ENCODE assay signal across 26 cellular contexts in the genomic region with DNA sequence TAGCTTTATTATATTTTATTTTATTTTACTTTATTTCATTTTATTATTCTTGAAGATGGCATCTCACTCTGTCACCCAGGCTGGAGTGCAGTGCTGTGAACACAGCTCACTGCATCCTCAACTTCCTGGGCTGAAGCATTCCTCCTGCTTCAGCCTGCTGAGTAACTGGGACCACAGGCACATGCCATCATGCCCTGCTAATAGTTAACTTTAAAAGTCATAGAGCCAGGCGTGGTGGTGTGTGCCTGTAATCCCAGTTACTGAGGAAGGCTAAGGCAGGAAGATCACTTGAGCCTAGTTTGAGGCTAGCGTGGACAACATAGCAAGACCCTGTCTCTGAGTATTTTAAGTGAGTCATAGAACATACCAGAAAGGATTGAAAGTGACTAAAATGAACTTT. TPM values are rescaled to one million over a fixed set of nuclear protein-coding genes. Genes with fewer than 3 reads are reported as not detected.
DNase-seq lines count a peak whose midpoint lies in the region; ATAC-seq, FAIRE-seq and TF ChIP-seq lines count a peak whose summit lies in the region.
"Had no signal": no experiment of that assay in that cellular context is flagged by ENCODE, and none has a peak within 500 bp of the region (broad histone marks: within the 10 kb centered on the region; RNA-seq: fewer than 3 reads in every experiment).

No MANE protein-coding gene starts in this region.

- H2AFZ ChIP-seq in GM23248 = no peak overlapping the region
- H2AFZ ChIP-seq: parathyroid adenoma had no signal

- in situ Hi-C loops in GM23248 (cut with MboI) = no loop called here

- no peak overlapping the region for H3K9ac ChIP-seq in GM23248
- H3K9ac ChIP-seq: KMS-11, parathyroid adenoma had no signal

- no peak overlapping the region for H3K27ac ChIP-seq in A549
- no peak overlapping the region for H3K27ac ChIP-seq in GM23248
- H3K27ac ChIP-seq: body of pancreas, KMS-11, parathyroid adenoma had no signal

- TF ChIP-seq POLR2A in A549 (IDR thresholded peaks at IDR 0.05; ENCODE audit: low read length) = no peak

- TF ChIP-seq CTCF in A549 (IDR thresholded peaks at IDR 0.05) = no peak

- POLR2A ChIA-PET in A549 (lab: Yijun Ruan, JAX) = no interaction called here

- no peak for TF ChIP-seq RAD21 in A549 (conservative IDR thresholded peaks at IDR 0.05 in 1 of 2, IDR thresholded peaks at IDR 0.05 in 1 of 2)

- H3K4me3 ChIP-seq in A549 (no peak overlapping the region), GM23248 (no peak overlapping the region)
- H3K4me3 ChIP-seq: body of pancreas had no signal

- H3F3A ChIP-seq in GM23248 (ENCODE audit: insufficient read depth) = no peaks in the 10 kb centered on the region

- ATAC-seq in A549 = peak; percentile 39 to 64; a peak in 3 of 6 replicates
- no peak for ATAC-seq in GM21526 (IDR thresholded peaks at IDR 0.05; ENCODE audit: low FRiP score, unreplicated experiment)
- ATAC-seq: activated CD4-positive, CD25-positive, alpha-beta regulatory T cell treated with anti-CD3 and anti-CD28 coated beads, Interleukin-2, amount 50 U/mL, for 24 hours; activated CD8-positive, alpha-beta T cell treated with anti-CD3 and anti-CD28 coated beads, Interleukin-2, amount 10 ng/mL, durations not matched to agents 7 days and 5 days; activated T-cell treated with anti-CD3 and anti-CD28 coated beads, Interleukin-2, amount 50 U/mL, for 4 hours; body of pancreas; stimulated activated effector memory CD8-positive, alpha-beta T cell treated with anti-CD3 and anti-CD28 coated beads, Interleukin-12 subunit alpha, Interleukin-12 subunit beta, amount 100 ng/mL, for 72 hours had no signal

- FAIRE-seq in A549 (lab: Jason Lieb, UNC) = no peak
- FAIRE-seq: colon, H54, kidney had no signal

- no peaks in the 10 kb centered on the region for H3K79me2 ChIP-seq in GM23248 (ENCODE audit: insufficient read depth)

- WGBS in A549 (ENCODE audit: missing lambda C conversion rate) = 67% methylated on average over 2 of the region's 2 CpGs
- WGBS in GM23248 (ENCODE audit: low coverage in 1 of 2, low lambda C conversion rate in 2 of 2, missing lambda C conversion rate in 2 of 2), 2 experiments = 94% methylated on average over 2 of the region's 2 CpGs

- H3K4me1 ChIP-seq in A549 (peaks cover 17% of the 10 kb centered on the region), GM23248 (ENCODE audit: insufficient read depth) (no peaks in the 10 kb centered on the region)
- H3K4me1 ChIP-seq: body of pancreas had no signal

- CTCF ChIA-PET in A549 (lab: Yijun Ruan, JAX) = interaction anchor here (0.5 to 3.2 kb wide), 4 partner anchors 20 to 188 kb away, joined by 3 to 12 read pairs (median 3); no protein-coding TSS in a partner anchor

- no peaks in the 10 kb centered on the region for H4K20me1 ChIP-seq in GM23248 (ENCODE audit: insufficient read depth)

- H3K9me2 ChIP-seq in GM23248 (ENCODE audit: insufficient read depth) = no peaks in the 10 kb centered on the region

- no peaks in the 10 kb centered on the region for H3K36me3 ChIP-seq in GM23248 (ENCODE audit: low read depth)

- no peak overlapping the region for H3K4me2 ChIP-seq in A549
- H3K4me2 ChIP-seq in GM23248 (ENCODE audit: unreplicated experiment) = no peak overlapping the region
- H3K4me2 ChIP-seq: KMS-11 had no signal

- no peaks in the 10 kb centered on the region for H3K27me3 ChIP-seq in GM23248 (replicated peaks; ENCODE audit: insufficient read depth)
- H3K27me3 ChIP-seq: body of pancreas had no signal

- H3K9me3 ChIP-seq in A549 (no peaks in the 10 kb centered on the region), GM23248 (ENCODE audit: low read depth) (no peaks in the 10 kb centered on the region)
- H3K9me3 ChIP-seq: body of pancreas had no signal

- DNase-seq in A549 (ENCODE audit: low read depth in 1 of 2, low spot score in 1 of 2) (peak in 1 of 2 experiments; percentile 29), GM23248 (peak; percentile 59), amniotic epithelial cell (ENCODE audit: low read depth) (peak; percentile 26), islet precursor cell (peak; percentile 57), DMS79 (lab: John Stamatoyannopoulos, UW) (no peak), COR-L47 (lab: John Stamatoyannopoulos, UW) (no peak)
- DNase-seq in activated CD4-positive, alpha-beta T cell treated with anti-CD3 and anti-CD28 coated beads, Interleukin-2, amount 50 U/mL, for 1 hour = no peak
- DNase-seq: activated CD8-positive, alpha-beta T cell treated with anti-CD3 and anti-CD28 coated beads, Interleukin-2, amount 10 ng/mL, durations not matched to agents 7 days and 5 days; activated naive CD4-positive, alpha-beta T cell treated with anti-CD3 and anti-CD28 coated beads, Interleukin-2, amount 50 U/mL, for 16 hours; activated T-cell treated with anti-CD3 and anti-CD28 coated beads, Interleukin-2, amount 50 U/mL, for 4 hours; body of pancreas; C1 segment of cervical spinal cord; hypothalamus; kidney; NCI-H1092 treated with DMSO at 0.1 percent for 48 hours; NCI-H2081 treated with DMSO at 0.1 percent for 48 hours; NCI-H510A; T1000 had no signal

- no peak for TF ChIP-seq EP300 in A549 (IDR thresholded peaks at IDR 0.05)

TF ChIP-seq in A549, 52 proteins besides CTCF, POLR2A, EP300 and RAD21:
- TF ChIP-seq FOSL2 (IDR thresholded peaks at IDR 0.05) = no peak
- TF ChIP-seq FOSL2 (CRISPR knock-in tag; IDR thresholded peaks at IDR 0.05) = peak; percentile 26; the same call in 1 of the 2 replicates
- no peak for TF ChIP-seq KDM5A (IDR thresholded peaks at IDR 0.05)

RNA-seq across cellular contexts. Expression of gene ESRP2, which starts 38.7 kb away (rescaled TPM):
- polyA plus RNA-seq in A549 (2011; rRNA removed) = 0.04 and 0.08 TPM in 2 replicates
- polyA plus RNA-seq in A549 (2012; cell fraction: cytosol; rRNA removed) = 0.05 and 0.08 TPM in 2 replicates
- polyA plus RNA-seq in A549 (2012; cell fraction: nucleus; rRNA removed) = 0.26 and 0.32 TPM in 2 replicates
- polyA plus RNA-seq in A549 (2017; fragmentation: RNase III; extraction: RNeasy Plus Mini Kit Qiagen cat#74134 plus additional on column Dnase treatment) = 0.07 to 0.10 TPM (median 0.09 TPM) in 3 replicates
- polyA minus RNA-seq in A549 (2011; rRNA and poly(A)+ RNA removed) = 0.19 and 0.33 TPM in 2 replicates
- total RNA-seq in GM23248 (2014; rRNA removed; shearing (Covaris generic)) = 0.32 TPM in 1 of 2 replicates, not detected in the other
- 0.34 TPM in 1 of 2 replicates, not detected in the other for polyA plus RNA-seq in GM23248 (2016; fragmentation: Nextera tagmentation; extraction: Ambion mirVana)
- total RNA-seq: temporal lobe had no signal

RNA-seq across cellular contexts. Expression of gene PLA2G15, which starts 47.9 kb away (rescaled TPM):
- polyA plus RNA-seq in A549 (2011; rRNA removed) = 4.8 and 5.7 TPM in 2 replicates
- 6.9 and 8.6 TPM in 2 replicates for polyA plus RNA-seq in A549 (2012; cell fraction: cytosol; rRNA removed)
- polyA plus RNA-seq in A549 (2012; cell fraction: nucleus; rRNA removed) = 17.3 and 18.5 TPM in 2 replicates
- polyA plus RNA-seq in A549 (2017; fragmentation: RNase III; extraction: RNeasy Plus Mini Kit Qiagen cat#74134 plus additional on column Dnase treatment) = 7.5 to 8.7 TPM (median 7.7 TPM) in 3 replicates
- 4.3 and 5.6 TPM in 2 replicates for polyA minus RNA-seq in A549 (2011; rRNA and poly(A)+ RNA removed)
- total RNA-seq in GM23248 (2014; rRNA removed; shearing (Covaris generic)) = 36.2 and 47.6 TPM in 2 replicates
- 24.8 and 26.0 TPM in 2 replicates for polyA plus RNA-seq in GM23248 (2016; fragmentation: Nextera tagmentation; extraction: Ambion mirVana)

Comparison
In these comparisons a context has a peak if more than half of its experiments do, and no peak if none do; other contexts are left out.
1. DNase-seq: peak in GM23248 (single experiment), amniotic epithelial cell (single experiment) and islet precursor cell (single experiment); none in DMS79 (single experiment), activated CD4-positive, alpha-beta T cell treated with anti-CD3 and anti-CD28 coated beads, Interleukin-2, amount 50 U/mL, for 1 hour (single experiment) and COR-L47 (single experiment).